In genomic region chr3:136752327-136753111, GRCh38 we compare ENCODE assay signal across 8 cellular contexts. TPM values are rescaled to one million over a fixed set of nuclear protein-coding genes. Genes with fewer than 3 reads are reported as not detected.
DNase-seq lines count a peak whose midpoint lies in the region; ATAC-seq, FAIRE-seq and TF ChIP-seq lines count a peak whose summit lies in the region.

STAG1 (minus strand) TSS chr3:136752378; CDS start chr3:136630898, 121,480 bp downstream.

- peak within 1 kb of the TSS; percentile 90 to 93 (median 92) for H3K4me3 Mint-ChIP-seq in T-cell

- peak; percentile 80 for ATAC-seq in HG02852 (IDR thresholded peaks at IDR 0.05; ENCODE audit: unreplicated experiment)
- ATAC-seq in T-cell (replicated peaks in 1 of 4), result peak; percentile 82 to 88 (median 86)
- ATAC-seq in heart right ventricle, result peak; percentile 94 to 99 (median 96)
- peak; percentile 95 for ATAC-seq in upper lobe of right lung

- no peaks in the 10 kb centered on the region for H3K9me3 ChIP-seq in adrenal gland (replicated peaks in 1 of 3)
- H3K9me3 ChIP-seq in heart right ventricle, result no peaks in the 10 kb centered on the region
- no peaks in the 10 kb centered on the region for H3K9me3 ChIP-seq in upper lobe of right lung

- POLR2A ChIA-PET in T-cell (lab: Charles Lee), result interaction anchor here (0.5 to 1.9 kb wide), 13 partner anchors 22 to 563 kb away, joined by 3 to 34 read pairs (median 4); partner anchors contain the start of genes MSL2 (in 2 of the 2) and NCK1 (in 2 of the 2)

- H3K4me1 ChIP-seq in adrenal gland (replicated peaks in 1 of 2), result peaks cover 7 to 29% of the 10 kb centered on the region in 2 donors
- H3K4me1 ChIP-seq in heart right ventricle, result peaks cover 4 to 40% (median 30%) of the 10 kb centered on the region in 9 donors
- H3K4me1 ChIP-seq in upper lobe of right lung, result peaks cover 31% of the 10 kb centered on the region

- no peaks in the 10 kb centered on the region for H3K27me3 ChIP-seq in adrenal gland
- H3K27me3 ChIP-seq in heart right ventricle, result no peaks in the 10 kb centered on the region
- no peaks in the 10 kb centered on the region for H3K27me3 ChIP-seq in upper lobe of right lung

- peak; percentile 81 for DNase-seq in GM12892 (ENCODE audit: insufficient read length)
- peak; percentile 93 for DNase-seq in NCI-H1436 treated with DMSO at 0.1 percent for 48 hours (lab: John Stamatoyannopoulos, UW)
- DNase-seq in T-cell, result peak; percentile 94 to 99 (median 98)
- peak; percentile 98 to 99 (median 99) for DNase-seq in adrenal gland
- peak; percentile 98 to 99 for DNase-seq in heart right ventricle
- peak; percentile 100 for DNase-seq in posterior vena cava (ENCODE audit: low spot score)
- peak; percentile 100 for DNase-seq in upper lobe of right lung

- H3K27ac Mint-ChIP-seq in T-cell, result peak within 1 kb of the TSS; percentile 95 to 96

- H3K36me3 ChIP-seq in adrenal gland (replicated peaks in 1 of 2) (no peaks in the 10 kb centered on the region), heart right ventricle (no peaks in the 10 kb centered on the region), upper lobe of right lung (no peaks in the 10 kb centered on the region)

- FAIRE-seq in GM12892 (lab: Jason Lieb, UNC), result peak; percentile 98

- intact Hi-C loops in adrenal gland (cut with DNase I) (loop anchor here (5.0 to 10.0 kb wide), 4 partner anchors 205 to 360 kb away; no protein-coding TSS in a partner anchor), heart right ventricle (cut with DNase I) (loop anchor here in 9 of 10 donors (1.0 to 10.0 kb wide), 28 partner anchors 65 to 838 kb away; partner anchors contain the start of genes NCK1 (in 5 of the 9), MSL2 (in 3 of the 9), PCCB (in 2 of the 9) and SLC35G2 (in 2 of the 9)), posterior vena cava (cut with DNase I) (loop anchor here (5.0 to 10.0 kb wide), 3 partner anchors 262 to 678 kb away; partner anchors contain the start of gene MSL2 (in 1 of the 2)), upper lobe of right lung (cut with DNase I) (loop anchor here (10.0 kb wide), 1 partner anchor 262 kb away; no protein-coding TSS in a partner anchor)

- no peaks in the 10 kb centered on the region for H3K36me3 Mint-ChIP-seq in T-cell

- peaks cover 41 to 49% (median 47%) of the 10 kb centered on the region in 3 donors for H3K4me1 Mint-ChIP-seq in T-cell

- H3K4me3 ChIP-seq in adrenal gland (peak within 1 kb of the TSS; percentile 62 to 93 (median 82)), heart right ventricle (peak within 1 kb of the TSS; percentile 54 to 94 (median 71)), upper lobe of right lung (peak within 1 kb of the TSS; percentile 68)

- TF ChIP-seq POLR2A in GM12892 (IDR thresholded peaks at IDR 0.05; ENCODE audit: low read depth, low read length) (peak; percentile 90), adrenal gland (IDR thresholded peaks at IDR 0.05) (peak; percentile 93 to 97)

- WGBS in adrenal gland, 4 donors, result 0 to 2% (median 0%) methylated on average over 13 to 78 of the region's 78 CpGs
- 0% methylated on average over 74 to 78 of the region's 78 CpGs for WGBS in heart right ventricle, 2 donors

- H3K27ac ChIP-seq in adrenal gland, result peak within 1 kb of the TSS; percentile 94 to 100 (median 100)
- peak within 1 kb of the TSS; percentile 96 to 99 (median 98) for H3K27ac ChIP-seq in heart right ventricle
- H3K27ac ChIP-seq in upper lobe of right lung, result peak within 1 kb of the TSS; percentile 98

- CTCF ChIA-PET in T-cell (lab: Charles Lee), result interaction anchor here (0.5 to 3.0 kb wide), 74 partner anchors 10 to 681 kb away, joined by 3 to 89 read pairs (median 4); partner anchors contain the start of genes NCK1 (in 2 of the 2), MSL2 (in 1 of the 2) and PCCB (in 1 of the 2)

- TF ChIP-seq CTCF in adrenal gland (IDR thresholded peaks at IDR 0.05), result peak; percentile 90 to 100 (median 99)
- TF ChIP-seq CTCF in heart right ventricle (IDR thresholded peaks at IDR 0.05), result peak; percentile 93 to 100 (median 98)
- TF ChIP-seq CTCF in upper lobe of right lung (IDR thresholded peaks at IDR 0.05), result peak; percentile 92

- H3K27me3 Mint-ChIP-seq in T-cell, result no peaks in the 10 kb centered on the region

- no peaks in the 10 kb centered on the region for H3K9me3 Mint-ChIP-seq in T-cell

RNA-seq across cellular contexts. Expression of gene STAG1, which starts in this region (rescaled TPM):
- polyA plus RNA-seq in GM12892 (2012; ENCODE audit: missing spikeins), result 14.1 TPM
- total RNA-seq in T-cell (10 to 100 TPM; 38.9 to 52.5 (median 42.7) TPM), adrenal gland (10 to 100 TPM; 17.1 to 33.3 (median 27.5) TPM), heart right ventricle (10 to 100 TPM; 16.4 to 27.6 (median 19.8) TPM), posterior vena cava (10 to 100 TPM; 45.7 to 55.8 TPM), upper lobe of right lung (40.8 TPM)
- polyA plus RNA-seq in adrenal gland (10 to 100 TPM in 2 of 3 donors, 1 to 10 TPM in 1; 7.5 to 15.8 (median 11.0) TPM), heart right ventricle (1 to 10 TPM; 8.0 to 9.0 TPM)

Comparison
In these comparisons a context has a peak if more than half of its experiments do, and no peak if none do; other contexts are left out.
1. Peak in every context shown above with its lines: DNase-seq, ATAC-seq, H3K4me3 ChIP-seq and H3K27ac ChIP-seq.